Comparison of ENCODE assay signal across 18 cellular contexts in the genomic region with DNA sequence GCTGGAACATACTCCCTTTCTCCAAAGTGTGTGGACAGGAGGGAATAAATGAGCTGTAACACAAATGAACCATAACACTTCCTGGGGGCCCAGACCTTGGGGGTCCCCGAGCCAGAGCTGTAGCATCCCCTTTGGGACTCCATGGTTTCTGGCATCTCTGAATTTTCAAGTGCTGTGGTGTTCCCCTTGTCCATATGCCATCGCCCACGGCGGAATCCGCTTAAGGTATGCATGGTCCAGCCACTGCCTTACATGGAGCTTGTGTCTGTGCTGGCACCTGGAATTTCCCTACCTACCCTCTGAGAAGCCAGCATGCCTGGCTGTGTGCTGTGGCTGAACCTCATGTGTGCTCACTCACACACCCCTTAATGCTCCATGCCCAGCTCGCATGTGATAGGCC.
"Had no signal": no experiment of that assay in that cellular context is flagged by ENCODE, and none has a peak within 500 bp of the region (broad histone marks: within the 10 kb centered on the region; RNA-seq: fewer than 3 reads in every experiment).

No MANE protein-coding gene starts in this region.

- H3K4me3 ChIP-seq: colonic mucosa, dorsolateral prefrontal cortex, esophagus muscularis mucosa, gastroesophageal sphincter, heart right ventricle, left lung, lower lobe of right lung, mucosa of descending colon had no signal

- H3K27ac ChIP-seq: colonic mucosa, dorsolateral prefrontal cortex, esophagus muscularis mucosa, foreskin keratinocyte, gastroesophageal sphincter, heart right ventricle, left lung, lower lobe of right lung had no signal

- H3K27me3 ChIP-seq: colonic mucosa, dorsolateral prefrontal cortex, esophagus muscularis mucosa, foreskin keratinocyte, gastroesophageal sphincter, heart right ventricle, left lung had no signal

- H3K36me3 Mint-ChIP-seq: mesothelial cell of epicardium had no signal

- H3K9me3 ChIP-seq: colonic mucosa, esophagus muscularis mucosa, heart right ventricle, lower lobe of right lung had no signal

- H3K4me1 ChIP-seq: colonic mucosa, esophagus muscularis mucosa, foreskin keratinocyte, gastroesophageal sphincter, heart right ventricle, left lung, lower lobe of right lung had no signal

- ATAC-seq: foreskin keratinocyte, gastroesophageal sphincter, heart right ventricle, left cardiac atrium, left lung, left ventricle myocardium superior, mucosa of descending colon had no signal

- H3K36me3 ChIP-seq: colonic mucosa, esophagus muscularis mucosa, gastroesophageal sphincter, heart right ventricle, left lung, lower lobe of right lung had no signal

- H3K4me3 Mint-ChIP-seq: mesothelial cell of epicardium had no signal

- H3K27ac Mint-ChIP-seq: mesothelial cell of epicardium had no signal

- DNase-seq: colonic mucosa; cortex of kidney; dermis blood vessel endothelial cell; dorsolateral prefrontal cortex; effector CD4-positive, alpha-beta T cell; effector memory CD4-positive, alpha-beta T cell; foreskin keratinocyte; heart right ventricle; hippocampal formation; left cardiac atrium; left ventricle myocardium superior; lower lobe of right lung; mesenchymal stem cell; mucosa of descending colon had no signal
